9 cellular contexts compared by ENCODE assay signal in the genomic region with DNA sequence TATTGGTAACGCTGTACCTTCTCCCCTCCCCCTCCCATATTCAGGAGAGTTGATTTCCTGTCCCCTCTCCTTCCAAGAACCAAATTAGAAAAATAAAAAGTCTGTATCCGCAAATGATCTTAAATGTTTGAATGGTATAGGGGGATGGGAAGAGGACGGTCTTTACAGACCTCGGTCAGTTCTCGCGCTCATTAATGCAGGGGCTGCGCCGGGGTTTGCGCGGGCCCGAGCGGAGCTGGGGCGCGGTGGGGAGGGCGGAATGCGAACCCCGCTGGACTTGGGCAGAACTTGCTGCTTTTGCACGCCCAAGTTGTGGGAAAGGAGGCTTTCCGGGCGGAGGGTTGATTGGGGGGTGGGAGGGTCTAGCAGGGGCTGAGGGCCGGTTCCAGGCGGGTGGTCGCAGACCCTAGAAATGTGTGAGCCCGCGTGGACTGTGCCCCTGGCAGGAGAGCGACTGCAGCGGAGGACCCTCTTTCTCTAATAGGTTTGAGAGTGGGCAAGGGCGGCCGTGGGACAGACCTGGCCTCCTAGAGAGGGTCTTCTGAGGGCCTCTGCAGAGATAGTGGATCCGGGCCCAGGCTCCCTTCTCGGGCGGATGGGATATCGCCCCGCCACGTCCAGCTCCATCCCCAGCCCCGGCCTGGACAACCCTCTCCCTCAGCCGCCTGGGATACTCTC. TPM values are rescaled to one million over a fixed set of nuclear protein-coding genes. Genes with fewer than 3 reads are reported as not detected.
DNase-seq lines count a peak whose midpoint lies in the region; ATAC-seq and TF ChIP-seq lines count a peak whose summit lies in the region.
"Had no signal": no experiment of that assay in that cellular context is flagged by ENCODE, and none has a peak within 500 bp of the region (broad histone marks: within the 10 kb centered on the region; RNA-seq: fewer than 3 reads in every experiment).

No MANE protein-coding gene starts in this region.

- intact Hi-C loops in cardiac septum (cut with DNase I): no loop called here

- H3K36me3 ChIP-seq in osteoblast (ENCODE audit: insufficient read depth, low read length): peaks cover 19% of the 10 kb centered on the region

- H3K4me1 ChIP-seq in osteoblast (ENCODE audit: insufficient read depth, low read length): peaks cover 45% of the 10 kb centered on the region

- peak overlapping the region; percentile 82 for H3K27ac ChIP-seq in osteoblast (ENCODE audit: low read depth, low read length)

- peak overlapping the region; percentile 61 for H2AFZ ChIP-seq in osteoblast (ENCODE audit: low read length)

- no peak for ATAC-seq in GM21717 (IDR thresholded peaks at IDR 0.05; ENCODE audit: unreplicated experiment)

- no peak for TF ChIP-seq CTCF in AG09309 (IDR thresholded peaks at IDR 0.05; ENCODE audit: control insufficient read depth, insufficient read depth, low read depth, low read length, missing control alignments)
- TF ChIP-seq CTCF in osteoblast (IDR thresholded peaks at IDR 0.05; ENCODE audit: extremely low read depth, low read depth, low read length): no peak

- H3K9me3 ChIP-seq in osteoblast (ENCODE audit: low read depth, low read length): no peaks in the 10 kb centered on the region

- peak overlapping the region; percentile 61 for H3K4me3 ChIP-seq in AG09309 (ENCODE audit: control insufficient read depth, low read depth, low read length)
- H3K4me3 ChIP-seq in osteoblast (ENCODE audit: insufficient read depth, low read length): peak overlapping the region; percentile 91

- peaks cover 99% of the 10 kb centered on the region for H3K79me2 ChIP-seq in osteoblast (ENCODE audit: insufficient read depth, low read length)

- DNase-seq in AG09309 (ENCODE audit: low read depth) (no peak), cardiac septum (ENCODE audit: low spot score) (peak; percentile 59), osteoblast (ENCODE audit: insufficient read length, low spot score, missing footprints) (peak; percentile 64), NOMO-1 (lab: John Stamatoyannopoulos, UW; ENCODE audit: unreplicated experiment in 2 of 2) (no peak), CD1c-positive myeloid dendritic cell (ENCODE audit: extremely low spot score) (no peak), kidney glomerular epithelial cell (lab: John Stamatoyannopoulos, UW) (no peak)
- DNase-seq in activated CD8-positive, alpha-beta memory T cell treated with anti-CD3 and anti-CD28 coated beads, Interleukin-2, amount 50 U/mL, for 48 hours: peak; percentile 47
- DNase-seq: activated CD4-positive, alpha-beta memory T cell treated with anti-CD3 and anti-CD28 coated beads for 36 hours had no signal

- H3K4me2 ChIP-seq in osteoblast (ENCODE audit: insufficient read depth, low read length): peak overlapping the region; percentile 82

- no peaks in the 10 kb centered on the region for H3K27me3 ChIP-seq in osteoblast (ENCODE audit: insufficient read depth, low read length)

- peaks cover 11% of the 10 kb centered on the region for H4K20me1 ChIP-seq in osteoblast (ENCODE audit: insufficient read depth, low read length)

RNA-seq across cellular contexts. Expression of a gene that starts 11.1 kb away (rescaled TPM):
- total RNA-seq in cardiac septum (21.0 TPM), osteoblast (13.0 and 14.5 TPM in 2 replicates)
- total RNA-seq: activated CD4-positive, alpha-beta memory T cell treated with anti-CD3 and anti-CD28 coated beads for 36 hours had no signal

Comparison
In these comparisons a context has a peak if more than half of its experiments do, and no peak if none do; other contexts are left out.
1. DNase-seq: peak in activated CD8-positive, alpha-beta memory T cell treated with anti-CD3 and anti-CD28 coated beads, Interleukin-2, amount 50 U/mL, for 48 hours (single experiment), cardiac septum (single experiment) and osteoblast (single experiment); none in AG09309 (single experiment), NOMO-1 (0 of 2), CD1c-positive myeloid dendritic cell (single experiment) and kidney glomerular epithelial cell (single experiment).